Comparison of ENCODE assay signal across 15 cellular contexts in the genomic region with DNA sequence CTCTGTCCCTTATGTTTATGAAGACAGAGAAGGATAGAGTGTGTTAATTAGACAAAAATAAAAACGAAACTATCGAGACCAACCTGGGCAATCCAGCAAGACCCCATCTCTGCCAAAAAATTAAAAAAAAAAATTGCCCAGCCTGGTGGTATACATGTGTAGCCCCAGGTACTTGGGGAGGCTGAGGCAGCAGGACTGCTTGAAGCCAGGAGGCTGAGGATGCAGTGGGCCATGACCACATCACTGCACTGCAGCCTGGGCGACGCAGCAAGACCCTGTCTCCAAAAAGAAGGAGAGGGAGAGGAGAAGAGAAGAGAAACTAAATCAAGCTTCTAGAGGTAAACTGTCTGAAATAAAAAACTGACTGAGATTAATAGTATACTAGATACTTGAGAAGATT. TPM values are rescaled to one million over a fixed set of nuclear protein-coding genes. Genes with fewer than 3 reads are reported as not detected.
A peak's percentile ranks its signal among the peaks of the same experiment; 100 is the strongest.
DNase-seq lines count a peak whose midpoint lies in the region; ATAC-seq, FAIRE-seq and TF ChIP-seq lines count a peak whose summit lies in the region.
"Had no signal": no experiment of that assay in that cellular context is flagged by ENCODE, and none has a peak within 500 bp of the region (broad histone marks: within the 10 kb centered on the region; RNA-seq: fewer than 3 reads in every experiment).

No MANE protein-coding gene starts in this region.

- intact Hi-C loops in K562 (cut with micrococcal nuclease): no loop called here

- no peak overlapping the region for H2BK120ac ChIP-seq in trophoblast cell (ENCODE audit: insufficient read depth, low read length, poor library complexity)

- DNase-seq in H54 (ENCODE audit: insufficient read length, low spot score) (no peak), K562 (ENCODE audit: extremely low read depth in 1 of 4, low spot score in 3 of 4) (no peak), trophoblast cell (no peak), NCI-H1105 treated with DMSO at 0.1 percent for 48 hours (lab: John Stamatoyannopoulos, UW) (no peak), HT-29 (ENCODE audit: low spot score) (no peak)
- DNase-seq: C1 segment of cervical spinal cord; Calu3; CD4-positive, alpha-beta memory T cell; COR-L47; DND-41 had no signal

- H2AFZ ChIP-seq in K562 (ENCODE audit: low read depth, low read length) (no peak overlapping the region), trophoblast cell (ENCODE audit: insufficient read depth, low read length, poor library complexity) (no peak overlapping the region)
- H2AFZ ChIP-seq: GM23338 had no signal

- CTCF ChIA-PET in HEK293 (lab: Yijun Ruan, JAX): interaction anchor here (5.4 kb wide), 1 partner anchor 9 kb away, joined by 40 read pairs; no protein-coding TSS in a partner anchor
- CTCF ChIA-PET in K562 (lab: Yijun Ruan, JAX; ENCODE audit: low intra/inter-chr PET ratio): no interaction called here

- H3K9me1 ChIP-seq in K562 (ENCODE audit: control insufficient read depth, insufficient read depth, low read length): no peaks in the 10 kb centered on the region

- H3K27ac ChIP-seq in HEK293 (ENCODE audit: extremely low read depth, low read depth, low read length): no peak overlapping the region
- no peak overlapping the region for H3K27ac ChIP-seq in K562 (ENCODE audit: extremely low read depth, low read depth, low read length)
- no peak overlapping the region for H3K27ac ChIP-seq in trophoblast cell (ENCODE audit: low read depth, low read length)

- TF ChIP-seq CTCF in HEK293 (tag by site-specific recombination; IDR thresholded peaks at IDR 0.05): no peak
- no peak for TF ChIP-seq CTCF in K562 (IDR thresholded peaks at IDR 0.05 in 2 of 3, conservative IDR thresholded peaks at IDR 0.05 in 1 of 3; ENCODE audit: insufficient read depth in 2 of 3, low read depth in 1 of 3, low read length in 3 of 3)

- H3K4me2 ChIP-seq in K562 (ENCODE audit: insufficient read depth, low read length): no peak overlapping the region
- no peak overlapping the region for H3K4me2 ChIP-seq in trophoblast cell (ENCODE audit: low read length)
- H3K4me2 ChIP-seq: GM23338 had no signal

- H3K4me1 ChIP-seq in HEK293 (ENCODE audit: control insufficient read depth, insufficient read depth, low read length) (no peaks in the 10 kb centered on the region; the same call in 1 of the 2 replicates), K562 (replicated peaks in 1 of 2; ENCODE audit: control insufficient read depth in 2 of 2, insufficient read depth in 2 of 2, low read length in 2 of 2) (peaks cover 8 to 9% of the 10 kb centered on the region in 2 experiments; a peak in 4 of 5 replicates), trophoblast cell (ENCODE audit: control insufficient read depth in 1 of 2, insufficient read depth in 2 of 2, low read length in 2 of 2) (no peaks in the 10 kb centered on the region)

- no peak overlapping the region for H4K12ac ChIP-seq in trophoblast cell (ENCODE audit: low read depth, low read length)

- 90% methylated on average over 4 of the region's 4 CpGs for WGBS in K562 (ENCODE audit: insufficient coverage, low coverage, missing lambda C conversion rate)
- no CpG with 5 or more reads among the region's 4 CpGs for WGBS in trophoblast cell (ENCODE audit: extremely low coverage, insufficient coverage, insufficient read length)

- H3K23ac ChIP-seq in trophoblast cell (ENCODE audit: low read length): no peak overlapping the region

- H3K27me3 ChIP-seq in K562 (ENCODE audit: control insufficient read depth in 2 of 2, insufficient read depth in 2 of 2, low read length in 2 of 2) (no peaks in the 10 kb centered on the region), trophoblast cell (ENCODE audit: insufficient read depth, low read length) (no peaks in the 10 kb centered on the region)

- POLR2A ChIA-PET in HEK293 (lab: Yijun Ruan, JAX) (no interaction called here), K562 (lab: Yijun Ruan, JAX) (interaction anchor here (1.1 to 3.5 kb wide), 2 partner anchors 9 to 30 kb away, joined by 4 to 19 read pairs; no protein-coding TSS in a partner anchor)

- no peak overlapping the region for H2BK12ac ChIP-seq in trophoblast cell (ENCODE audit: low read length)

- no peak overlapping the region for H2BK5ac ChIP-seq in trophoblast cell (ENCODE audit: low read depth, low read length, poor library complexity)

- TF ChIP-seq RAD21 in K562 (CRISPR knock-in tag; conservative IDR thresholded peaks at IDR 0.05 in 1 of 2, IDR thresholded peaks at IDR 0.05 in 1 of 2): no peak

- H4K91ac ChIP-seq in trophoblast cell (ENCODE audit: low read depth, low read length): no peak overlapping the region

- H3K36me3 ChIP-seq in HEK293 (ENCODE audit: control insufficient read depth in 2 of 2, insufficient read depth in 1 of 2, low read length in 2 of 2) (peaks cover 3 to 7% of the 10 kb centered on the region in 2 experiments; a peak in 2 of 3 replicates), K562 (ENCODE audit: control insufficient read depth, insufficient read depth, low read length) (peaks cover 23% of the 10 kb centered on the region), trophoblast cell (ENCODE audit: control insufficient read depth in 1 of 2, insufficient read depth in 2 of 2, low read length in 2 of 2) (no peaks in the 10 kb centered on the region)
- H3K36me3 ChIP-seq: HAP-1 had no signal

- no peak overlapping the region for H3K4me3 ChIP-seq in HEK293 (ENCODE audit: low read depth, low read length)
- no peak overlapping the region for H3K4me3 ChIP-seq in K562
- H3K4me3 ChIP-seq in trophoblast cell (ENCODE audit: low read depth, low read length): no peak overlapping the region
- H3K4me3 ChIP-seq: GM23338, HAP-1 had no signal

- peaks cover 72% of the 10 kb centered on the region for H3K79me2 ChIP-seq in K562 (ENCODE audit: control insufficient read depth, insufficient read depth, low read length)
- H3K79me2 ChIP-seq in trophoblast cell (ENCODE audit: control insufficient read depth, insufficient read depth, low read length, poor library complexity): peaks cover 1% of the 10 kb centered on the region

- no peak for TF ChIP-seq EP300 in K562 (IDR thresholded peaks at IDR 0.05; ENCODE audit: low read length)

- no TSS peak for BruUV-seq in K562 (replicated peaks; lab: Mats Ljungman, UMichigan)

- in situ Hi-C loops in K562 (cut with MboI): loop anchor here (25.0 kb wide), 1 partner anchor 246 kb away; no protein-coding TSS in a partner anchor

- TF ChIP-seq POLR2A in H54 (IDR thresholded peaks at IDR 0.05; ENCODE audit: low read depth, low read length) (no peak), K562 (conservative IDR thresholded peaks at IDR 0.05) (no peak)

- H2AK5ac ChIP-seq in trophoblast cell (ENCODE audit: low read length): no peak overlapping the region

- no peak overlapping the region for H4K8ac ChIP-seq in trophoblast cell (ENCODE audit: low read depth, low read length)

- no peaks in the 10 kb centered on the region; the same call in 1 of the 2 replicates for H4K20me1 ChIP-seq in K562 (replicated peaks; ENCODE audit: control insufficient read depth, insufficient read depth, low read length)

- H3K4ac ChIP-seq in trophoblast cell (ENCODE audit: low read depth, low read length): peak overlapping the region; percentile 3

- H3K9me3 ChIP-seq in HEK293 (ENCODE audit: control insufficient read depth, insufficient read depth, low read depth, low read length) (no peaks in the 10 kb centered on the region), K562 (replicated peaks; ENCODE audit: control insufficient read depth, insufficient read depth, low read depth, low read length) (no peaks in the 10 kb centered on the region), trophoblast cell (ENCODE audit: insufficient read depth, low read depth, low read length) (no peaks in the 10 kb centered on the region)
- H3K9me3 ChIP-seq: HAP-1 had no signal

- H3K79me1 ChIP-seq in trophoblast cell (ENCODE audit: low read length): no peaks in the 10 kb centered on the region

- FAIRE-seq in H54 (lab: Jason Lieb, UNC): peak; percentile 36
- no peak for FAIRE-seq in K562 (lab: Jason Lieb, UNC)
- FAIRE-seq: G401.6, GM12892 had no signal

- ATAC-seq in K562: no peak
- ATAC-seq: GM23338 had no signal

- H3K9ac ChIP-seq in K562 (ENCODE audit: insufficient read depth in 1 of 2, low read depth in 2 of 2, low read length in 2 of 2) (peak overlapping the region in 1 of 2 experiments; percentile 47; a peak in 1 of 4 replicates), trophoblast cell (ENCODE audit: low read length) (no peak overlapping the region)

- no peak overlapping the region for H3K18ac ChIP-seq in trophoblast cell (ENCODE audit: low read length)

- no peak overlapping the region for H3K14ac ChIP-seq in trophoblast cell (ENCODE audit: low read length)

TF ChIP-seq in HEK293, 187 proteins besides CTCF, POLR2A, EP300 and RAD21:
- TF ChIP-seq ZNF266 (tag by site-specific recombination; IDR thresholded peaks at IDR 0.05; ENCODE audit: low read depth) (no peak), ZNF133 (tag by site-specific recombination; IDR thresholded peaks at IDR 0.05) (no peak), ZNF121 (tag by site-specific recombination; IDR thresholded peaks at IDR 0.05) (peak; percentile 90)

TF ChIP-seq in K562, 482 proteins besides CTCF, POLR2A, EP300 and RAD21:
- TF ChIP-seq ZNF121 (CRISPR knock-in tag; conservative IDR thresholded peaks at IDR 0.05) (peak; percentile 80), CEBPB (tag; IDR thresholded peaks at IDR 0.05) (no peak), TRIM28 (IDR thresholded peaks at IDR 0.05) (no peak)
TF ChIP-seq in K562: peak in this region for 1.

RNA-seq across cellular contexts. Expression of a gene that starts 32.1 kb away (rescaled TPM):
- 141 and 293 TPM in 2 replicates for total RNA-seq in K562 (2011; cell fraction: chromatin; rRNA removed; ENCODE audit: low replicate concordance)
- 38.2 and 46.8 TPM in 2 replicates for total RNA-seq in K562 (2011; cell fraction: nucleolus; rRNA removed)
- 84.2 and 109 TPM in 2 replicates for total RNA-seq in K562 (2011; cell fraction: nucleoplasm; rRNA removed)
- 36.3 and 39.4 TPM in 2 replicates for total RNA-seq in K562 (2014; rRNA removed)
- total RNA-seq in K562 (2014; rRNA removed; fragmentation: Illumina TruSeq; extraction: Trizol): 49.1 and 55.6 TPM in 2 replicates
- total RNA-seq in K562 (2015; rRNA removed; fragmentation: Illumina TruSeq; extraction: Trizol): 43.5 and 48.4 TPM in 2 replicates
- total RNA-seq in K562 (2021): 55.7 and 57.5 TPM in 2 replicates
- 38.9 and 43.6 TPM in 2 replicates for polyA plus RNA-seq in K562 (2011; rRNA removed)
- polyA plus RNA-seq in K562 (2011; cell fraction: cytosol; rRNA removed): 8.7 and 13.6 TPM in 2 replicates
- polyA plus RNA-seq in K562 (2011; cell fraction: nucleus; rRNA removed): 49.2 and 58.1 TPM in 2 replicates
- polyA plus RNA-seq in K562 (2012): 35.9 and 42.5 TPM in 2 replicates
- 51.4 and 63.5 TPM in 2 replicates for polyA plus RNA-seq in K562 (2014; fragmentation: Illumina TruSeq; extraction: Trizol)
- 10 to 100 TPM in 1 of 2 experiments, 1 to 10 TPM in 1; 9.4 to 13.4 TPM for polyA plus RNA-seq in K562 (2014; fragmentation: Nextera tagmentation; extraction: Ambion mirVana)
- 30.8 and 31.0 TPM in 2 replicates for polyA plus RNA-seq in K562 (2014; rRNA removed)
- 66.5 and 99.3 TPM in 2 replicates for polyA minus RNA-seq in K562 (2011; rRNA and poly(A)+ RNA removed)
- polyA minus RNA-seq in K562 (2011; cell fraction: cytosol; rRNA and poly(A)+ RNA removed): 19.7 and 21.1 TPM in 2 replicates
- 61.9 and 105 TPM in 2 replicates for polyA minus RNA-seq in K562 (2011; cell fraction: nucleus; rRNA and poly(A)+ RNA removed)
- 38.6 and 38.9 TPM in 2 replicates for polyA plus RNA-seq in trophoblast cell (2013)
- total RNA-seq in HT-29 (2014; rRNA removed; shearing (Covaris generic)): 36.7 and 53.7 TPM in 2 replicates
